ENCODE assay signal across 8 cellular contexts in the genomic region with DNA sequence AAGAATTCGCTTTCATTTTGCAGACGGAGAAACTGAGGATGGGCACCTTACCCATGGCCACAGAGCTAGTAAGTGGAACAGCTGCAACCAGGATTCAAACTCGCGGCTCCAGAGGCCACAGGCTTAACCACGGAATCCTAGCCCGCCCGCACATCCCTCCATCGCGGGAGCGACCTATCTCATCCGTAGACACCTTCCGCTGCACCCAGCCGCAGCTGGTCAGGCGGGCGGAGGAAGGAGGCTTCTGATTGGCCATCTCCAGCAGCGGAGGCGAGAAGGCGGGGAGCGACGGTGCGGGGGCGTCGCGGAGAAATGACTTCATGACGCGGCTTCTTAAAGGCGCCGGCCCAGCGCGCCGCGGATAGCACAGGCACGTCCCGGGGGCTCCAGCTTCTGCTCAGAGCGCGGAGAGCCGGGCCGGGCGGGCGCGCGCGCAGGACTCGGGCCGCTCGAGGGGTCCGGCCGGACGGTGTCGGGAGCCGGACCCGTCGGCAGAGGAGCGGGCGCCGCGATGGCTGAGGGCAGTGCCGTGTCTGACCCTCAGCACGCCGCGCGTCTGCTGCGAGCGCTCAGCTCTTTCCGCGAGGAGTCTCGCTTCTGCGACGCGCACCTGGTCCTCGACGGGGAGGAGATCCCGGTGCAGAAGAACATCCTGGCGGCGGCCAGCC. TPM values are rescaled to one million over a fixed set of nuclear protein-coding genes. Genes with fewer than 3 reads are reported as not detected.
A peak's percentile ranks its signal among the peaks of the same experiment; 100 is the strongest.
DNase-seq lines count a peak whose midpoint lies in the region; ATAC-seq, FAIRE-seq and TF ChIP-seq lines count a peak whose summit lies in the region.

A gene with protein sequence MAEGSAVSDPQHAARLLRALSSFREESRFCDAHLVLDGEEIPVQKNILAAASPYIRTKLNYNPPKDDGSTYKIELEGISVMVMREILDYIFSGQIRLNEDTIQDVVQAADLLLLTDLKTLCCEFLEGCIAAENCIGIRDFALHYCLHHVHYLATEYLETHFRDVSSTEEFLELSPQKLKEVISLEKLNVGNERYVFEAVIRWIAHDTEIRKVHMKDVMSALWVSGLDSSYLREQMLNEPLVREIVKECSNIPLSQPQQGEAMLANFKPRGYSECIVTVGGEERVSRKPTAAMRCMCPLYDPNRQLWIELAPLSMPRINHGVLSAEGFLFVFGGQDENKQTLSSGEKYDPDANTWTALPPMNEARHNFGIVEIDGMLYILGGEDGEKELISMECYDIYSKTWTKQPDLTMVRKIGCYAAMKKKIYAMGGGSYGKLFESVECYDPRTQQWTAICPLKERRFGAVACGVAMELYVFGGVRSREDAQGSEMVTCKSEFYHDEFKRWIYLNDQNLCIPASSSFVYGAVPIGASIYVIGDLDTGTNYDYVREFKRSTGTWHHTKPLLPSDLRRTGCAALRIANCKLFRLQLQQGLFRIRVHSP (plus strand): TSS at position 360 of the 668 bp plus-strand sequence. CDS start 152 bp downstream, at position 512.

- H3K4me1 ChIP-seq in astrocyte (ENCODE audit: insufficient read depth, low read length) (peaks cover 31% of the 10 kb centered on the region), right cardiac atrium (ENCODE audit: control insufficient read depth, insufficient read depth, low read length) (peaks cover 9% of the 10 kb centered on the region), uterus (peaks cover 7 to 10% of the 10 kb centered on the region in 2 donors)

- ATAC-seq in HG02973 (IDR thresholded peaks at IDR 0.05; ENCODE audit: unreplicated experiment) (peak; percentile 89), right cardiac atrium (peak; percentile 98 to 99)

- no peak for TF ChIP-seq CTCF in astrocyte (IDR thresholded peaks at IDR 0.05; ENCODE audit: insufficient read depth, low read depth, low read length)
- TF ChIP-seq CTCF in uterus (IDR thresholded peaks at IDR 0.05): peak in 2 of 4 experiments; percentile 15 to 24

- H3K27ac ChIP-seq in astrocyte (ENCODE audit: low read depth, low read length): peak within 1 kb of the TSS; percentile 77
- H3K27ac ChIP-seq in right cardiac atrium (ENCODE audit: low read length): peak within 1 kb of the TSS; percentile 55
- H3K27ac ChIP-seq in uterus: peak within 1 kb of the TSS; percentile 88 to 90

- peak within 1 kb of the TSS; percentile 96 for H3K4me2 ChIP-seq in astrocyte (ENCODE audit: low read length)

- under 1% methylated on average over 75 of the region's 75 CpGs for WGBS in right cardiac atrium

- peak within 1 kb of the TSS; percentile 84 for H3K9ac ChIP-seq in astrocyte (ENCODE audit: low read length)

- H3K27me3 Mint-ChIP-seq in astrocyte (ENCODE audit: low read depth, unreplicated experiment): no peaks in the 10 kb centered on the region

- no peaks in the 10 kb centered on the region for H3K9me3 Mint-ChIP-seq in astrocyte (ENCODE audit: unreplicated experiment)

- H2AFZ ChIP-seq in astrocyte (ENCODE audit: low read depth, low read length): peak within 1 kb of the TSS; percentile 79

- peaks cover 4% of the 10 kb centered on the region for H3K36me3 Mint-ChIP-seq in astrocyte (ENCODE audit: low read depth, unreplicated experiment)

- H4K20me1 ChIP-seq in astrocyte (ENCODE audit: insufficient read depth, low read length): peaks cover 20% of the 10 kb centered on the region

- H3K79me2 ChIP-seq in astrocyte (ENCODE audit: insufficient read depth, low read length): peaks cover 60% of the 10 kb centered on the region

- peak; percentile 94 for FAIRE-seq in GM18507 (lab: Jason Lieb, UNC)
- no peak for FAIRE-seq in astrocyte (lab: Jason Lieb, UNC)

- H3K4me3 Mint-ChIP-seq in astrocyte (ENCODE audit: unreplicated experiment): peak within 1 kb of the TSS; percentile 92

- H3K36me3 ChIP-seq in astrocyte (ENCODE audit: insufficient read depth, low read length): no peaks in the 10 kb centered on the region
- H3K36me3 ChIP-seq in uterus: no peaks in the 10 kb centered on the region

- H3K27me3 ChIP-seq in astrocyte (ENCODE audit: insufficient read depth, low read length): no peaks in the 10 kb centered on the region
- H3K27me3 ChIP-seq in right cardiac atrium (ENCODE audit: control insufficient read depth, insufficient read depth): no peaks in the 10 kb centered on the region
- no peaks in the 10 kb centered on the region for H3K27me3 ChIP-seq in uterus

- peaks cover 22% of the 10 kb centered on the region for H3K4me1 Mint-ChIP-seq in astrocyte (ENCODE audit: low read depth, unreplicated experiment)

- peak; percentile 82 to 95 for TF ChIP-seq POLR2A in uterus (IDR thresholded peaks at IDR 0.05)

- peak within 1 kb of the TSS; percentile 85 for H3K27ac Mint-ChIP-seq in astrocyte (ENCODE audit: unreplicated experiment)

- H3K9me3 ChIP-seq in astrocyte (ENCODE audit: insufficient read depth, low read depth, low read length) (no peaks in the 10 kb centered on the region), right cardiac atrium (ENCODE audit: control insufficient read depth, low read length) (no peaks in the 10 kb centered on the region), uterus (no peaks in the 10 kb centered on the region)

- DNase-seq in GM18507 (ENCODE audit: extremely low spot score, insufficient read length, low read depth): peak; percentile 92
- DNase-seq in NCI-H1930 (lab: John Stamatoyannopoulos, UW): peak; percentile 83 to 88
- DNase-seq in T-helper 22 cell (ENCODE audit: low read depth): peak; percentile 89
- DNase-seq in astrocyte (ENCODE audit: low read depth): peak; percentile 92
- DNase-seq in right cardiac atrium: peak; percentile 95 to 98 (median 97)
- peak; percentile 89 for DNase-seq in pulmonary artery endothelial cell (ENCODE audit: low read depth, low spot score)
- DNase-seq in uterus: peak; percentile 94 to 95

- intact Hi-C loops in right cardiac atrium (cut with DNase I) (no loop called here), uterus (cut with DNase I; ENCODE audit: low total_unique reads) (no loop called here)

- peak within 1 kb of the TSS; percentile 90 for H3K4me3 ChIP-seq in astrocyte (ENCODE audit: insufficient read depth, low read depth, low read length)
- peak within 1 kb of the TSS; percentile 69 for H3K4me3 ChIP-seq in right cardiac atrium (ENCODE audit: low read length)
- peak within 1 kb of the TSS; percentile 72 to 99 for H3K4me3 ChIP-seq in uterus

RNA-seq across cellular contexts. Expression of the gene that starts here (rescaled TPM):
- total RNA-seq in astrocyte (18.0 and 20.9 TPM in 2 replicates), right cardiac atrium (10 to 100 TPM in 2 of 4 donors, 1 to 10 TPM in 2; 8.7 to 11.0 (median 9.7) TPM), pulmonary artery endothelial cell (11.6 and 15.9 TPM in 2 replicates), uterus (10 to 100 TPM in 3 of 4 donors, 1 to 10 TPM in 1; 7.9 to 18.5 (median 15.2) TPM)
- polyA plus RNA-seq in right cardiac atrium: 1.2 TPM

Comparison
In these comparisons a context has a peak if more than half of its experiments do, and no peak if none do; other contexts are left out.
1. Peak in every context shown above with its lines: DNase-seq, ATAC-seq, H3K4me3 ChIP-seq and H3K27ac ChIP-seq.